ENCODE assay signal across 10 cellular contexts in genomic region chr12:1488908-1489381, GRCh38.
A peak's percentile ranks its signal among the peaks of the same experiment; 100 is the strongest.
DNase-seq lines count a peak whose midpoint lies in the region; ATAC-seq and TF ChIP-seq lines count a peak whose summit lies in the region.
"Had no signal": no experiment of that assay in that cellular context is flagged by ENCODE, and none has a peak within 500 bp of the region (broad histone marks: within the 10 kb centered on the region; RNA-seq: fewer than 3 reads in every experiment).

No MANE protein-coding gene starts in this region.

- H2BK120ac ChIP-seq in IMR-90 (ENCODE audit: low read depth, low read length) (peak overlapping the region; percentile 68; the same call in 1 of the 2 replicates), mesendoderm (ENCODE audit: low read depth, low read length) (no peak overlapping the region)

- H3K79me2 ChIP-seq in mesendoderm (ENCODE audit: control insufficient read depth, insufficient read depth, low read length), result no peaks in the 10 kb centered on the region

- peak overlapping the region; percentile 38 to 74 (median 58) for H3K4me2 ChIP-seq in BLaER1 treated with 17β-estradiol and CSF1 and Interleukin-3, amounts not matched to agents 10 nM and 100 nM
- H3K4me2 ChIP-seq in IMR-90 (ENCODE audit: low read depth, low read length) (no peak overlapping the region), mesendoderm (ENCODE audit: low read length) (no peak overlapping the region)

- peak overlapping the region; percentile 44 for H2BK5ac ChIP-seq in IMR-90 (ENCODE audit: low read depth, low read length, poor library complexity, severe bottlenecking)
- no peak overlapping the region for H2BK5ac ChIP-seq in mesendoderm (ENCODE audit: low read length)

- peak overlapping the region; percentile 73 for H2AK9ac ChIP-seq in IMR-90 (replicated peaks; ENCODE audit: low read depth, low read length, poor library complexity)

- dilution Hi-C loops in IMR-90 (cut with HindIII; ENCODE audit: low sequenced_read_pairs, unreplicated experiment), result no loop called here

- H2BK15ac ChIP-seq in IMR-90 (ENCODE audit: low read depth, low read length) (peak overlapping the region; percentile 36; the same call in 2 of the 3 replicates), mesendoderm (replicated peaks; ENCODE audit: low read depth) (no peak overlapping the region)

- peak overlapping the region; percentile 3; the same call in 1 of the 2 replicates for H3K23ac ChIP-seq in IMR-90 (ENCODE audit: low read depth, low read length)
- no peak overlapping the region for H3K23ac ChIP-seq in mesendoderm (ENCODE audit: low read length)

- peak overlapping the region; percentile 69 for H2BK20ac ChIP-seq in IMR-90 (ENCODE audit: low read depth, low read length)

- no TSS peak for BruUV-seq in IMR-90 (replicated peaks; lab: Mats Ljungman, UMichigan)

- H4K8ac ChIP-seq in IMR-90 (ENCODE audit: low read depth in 2 of 2, low read length in 2 of 2), result peak overlapping the region; percentile 70 to 77
- no peak overlapping the region for H4K8ac ChIP-seq in mesendoderm (ENCODE audit: low read depth, low read length)

- TF ChIP-seq POLR2A in IMR-90 (IDR thresholded peaks at IDR 0.05; ENCODE audit: low read depth, low read length), result no peak

- H3K4me1 ChIP-seq in BLaER1 treated with 17β-estradiol and CSF1 and Interleukin-3, amounts not matched to agents 10 nM and 100 nM, result peaks cover 11 to 22% (median 15%) of the 10 kb centered on the region in 10 experiments
- H3K4me1 ChIP-seq in IMR-90 (ENCODE audit: control insufficient read depth, insufficient read depth, low read length), result peaks cover 6% of the 10 kb centered on the region
- H3K4me1 ChIP-seq in mesendoderm (ENCODE audit: control insufficient read depth, low read depth, low read length), result peaks cover 5% of the 10 kb centered on the region

- POLR2A ChIA-PET in IMR-90 (lab: Charles Lee; ENCODE audit: unreplicated experiment), result no interaction called here
- POLR2A ChIA-PET in activated naive CD8-positive, alpha-beta T cell treated with anti-CD3 and anti-CD28 coated beads, Interleukin-2, amount 10 ng/mL, durations not matched to agents 7 days and 5 days (lab: Charles Lee), result no interaction called here

- peak; percentile 70 for ATAC-seq in IMR-90 (ENCODE audit: low read depth)
- peak; percentile 45 for ATAC-seq in activated naive CD8-positive, alpha-beta T cell treated with anti-CD3 and anti-CD28 coated beads, Interleukin-2, amount 10 ng/mL, durations not matched to agents 7 days and 5 days (ENCODE audit: low read depth)
- ATAC-seq in GM18907 (IDR thresholded peaks at IDR 0.05; ENCODE audit: unreplicated experiment), result no peak
- no peak for ATAC-seq in left lobe of liver

- H3K27ac ChIP-seq in BLaER1 treated with 17β-estradiol and CSF1 and Interleukin-3, amounts not matched to agents 10 nM and 100 nM, result peak overlapping the region in 8 of 11 experiments; percentile 9 to 45 (median 36); a peak in 10 of 22 replicates
- H3K27ac ChIP-seq in IMR-90 (ENCODE audit: insufficient read depth, low read length) (no peak overlapping the region), mesendoderm (ENCODE audit: low read depth, low read length) (no peak overlapping the region)
- H3K27ac ChIP-seq: dorsolateral prefrontal cortex had no signal

- H2AK5ac ChIP-seq in IMR-90 (ENCODE audit: low read depth, low read length) (peak overlapping the region; percentile 83), mesendoderm (ENCODE audit: low read length) (no peak overlapping the region)

- H2AFZ ChIP-seq in IMR-90 (replicated peaks; ENCODE audit: low read length, poor library complexity), result peak overlapping the region; percentile 71

- H3K9ac ChIP-seq in BLaER1 treated with 17β-estradiol and CSF1 and Interleukin-3, amounts not matched to agents 10 nM and 100 nM, result 0 out of 22 replicates have a peak overlapping the region, but pooled peaks of 1 of the 11 experiments have one; percentile 0
- H3K9ac ChIP-seq in IMR-90 (ENCODE audit: low read depth, low read length), result no peak overlapping the region
- H3K9ac ChIP-seq in mesendoderm (ENCODE audit: low read length), result no peak overlapping the region

- WGBS in IMR-90 (ENCODE audit: extremely low coverage in 2 of 2, insufficient read length in 1 of 2), 2 experiments, result 54% methylated on average over 7 of the region's 13 CpGs; no CpG with 5 or more reads in 1 of the 2 experiments
- WGBS in mesendoderm (ENCODE audit: extremely low coverage, insufficient coverage, low lambda C conversion rate), result no CpG with 5 or more reads among the region's 13 CpGs

- H3K79me1 ChIP-seq in IMR-90 (ENCODE audit: low read depth in 1 of 2, low read length in 2 of 2) (peaks cover 0 to 10% of the 10 kb centered on the region in 2 experiments; a peak in 3 of 4 replicates), mesendoderm (ENCODE audit: low read length) (no peaks in the 10 kb centered on the region)

- TF ChIP-seq RAD21 in IMR-90 (IDR thresholded peaks at IDR 0.05; ENCODE audit: low read length), result no peak

- H3K4me3 Mint-ChIP-seq in activated naive CD8-positive, alpha-beta T cell treated with anti-CD3 and anti-CD28 coated beads, Interleukin-2, amount 10 ng/mL, durations not matched to agents 7 days and 5 days, result peak overlapping the region; percentile 36

- no peak overlapping the region for H3K4me3 ChIP-seq in BLaER1 treated with 17β-estradiol and CSF1 and Interleukin-3, amounts not matched to agents 10 nM and 100 nM
- H3K4me3 ChIP-seq in IMR-90 (ENCODE audit: insufficient read depth, low read depth, low read length), result no peak overlapping the region
- no peak overlapping the region for H3K4me3 ChIP-seq in mesendoderm (ENCODE audit: low read length)
- H3K4me3 ChIP-seq: dorsolateral prefrontal cortex had no signal

- peaks cover 18 to 47% (median 37%) of the 10 kb centered on the region in 11 experiments; a peak in 21 of 22 replicates for H3K36me3 ChIP-seq in BLaER1 treated with 17β-estradiol and CSF1 and Interleukin-3, amounts not matched to agents 10 nM and 100 nM
- H3K36me3 ChIP-seq in IMR-90 (ENCODE audit: control insufficient read depth, insufficient read depth, low read length) (peaks cover 23% of the 10 kb centered on the region), mesendoderm (ENCODE audit: control insufficient read depth, insufficient read depth, low read length) (no peaks in the 10 kb centered on the region)

- H3K27ac Mint-ChIP-seq in activated naive CD8-positive, alpha-beta T cell treated with anti-CD3 and anti-CD28 coated beads, Interleukin-2, amount 10 ng/mL, durations not matched to agents 7 days and 5 days, result peak overlapping the region; percentile 15

- TF ChIP-seq CTCF in IMR-90 (conservative IDR thresholded peaks at IDR 0.05; ENCODE audit: low read depth, low read length), result no peak

- peaks cover 9% of the 10 kb centered on the region for H3K9me1 ChIP-seq in IMR-90 (ENCODE audit: insufficient read depth, low read length)

- no peak overlapping the region for H3K56ac ChIP-seq in IMR-90 (ENCODE audit: extremely low read depth, insufficient read depth, low read length)
- peak overlapping the region; percentile 8 for H3K56ac ChIP-seq in mesendoderm (ENCODE audit: low read length)

- H3K14ac ChIP-seq in IMR-90 (replicated peaks; ENCODE audit: low read depth, low read length), result peak overlapping the region; percentile 70

- no peaks in the 10 kb centered on the region for H3K9me3 Mint-ChIP-seq in activated naive CD8-positive, alpha-beta T cell treated with anti-CD3 and anti-CD28 coated beads, Interleukin-2, amount 10 ng/mL, durations not matched to agents 7 days and 5 days

- H4K20me1 ChIP-seq in BLaER1 treated with 17β-estradiol and CSF1 and Interleukin-3, amounts not matched to agents 10 nM and 100 nM, result 0 out of 22 replicates have a peak, but pooled peaks cover 0 to 4% (median 0%) of the 10 kb centered on the region in 11 experiments
- no peaks in the 10 kb centered on the region for H4K20me1 ChIP-seq in IMR-90 (ENCODE audit: insufficient read depth, low read length)

- peak overlapping the region; percentile 27; the same call in 1 of the 2 replicates for H3K18ac ChIP-seq in IMR-90 (ENCODE audit: low read depth, low read length)
- no peak overlapping the region for H3K18ac ChIP-seq in mesendoderm (ENCODE audit: low read length)

- H3K27me3 ChIP-seq in BLaER1 treated with 17β-estradiol and CSF1 and Interleukin-3, amounts not matched to agents 10 nM and 100 nM, result no peaks in the 10 kb centered on the region
- no peaks in the 10 kb centered on the region for H3K27me3 ChIP-seq in IMR-90 (ENCODE audit: control insufficient read depth, insufficient read depth, low read length)
- no peaks in the 10 kb centered on the region for H3K27me3 ChIP-seq in mesendoderm (ENCODE audit: insufficient read depth, low read length, poor library complexity)
- H3K27me3 ChIP-seq: dorsolateral prefrontal cortex had no signal

- peak; percentile 40 for DNase-seq in IMR-90
- DNase-seq in activated naive CD8-positive, alpha-beta T cell treated with anti-CD3 and anti-CD28 coated beads, Interleukin-2, amount 10 ng/mL, durations not matched to agents 7 days and 5 days, result no peak
- DNase-seq in mesendoderm, result peak; percentile 84
- no peak for DNase-seq in ecto neural progenitor cell (ENCODE audit: low spot score)
- DNase-seq in GM19240 (ENCODE audit: insufficient read length, low spot score), result no peak
- DNase-seq in left lobe of liver (ENCODE audit: low spot score), result no peak
- DNase-seq: dorsolateral prefrontal cortex, NCI-H510A had no signal

- intact Hi-C loops in IMR-90 (cut with micrococcal nuclease), result no loop called here

- CTCF ChIA-PET in IMR-90 (lab: Yijun Ruan, JAX), result no interaction called here

- in situ Hi-C loops in IMR-90 (cut with MboI; ENCODE audit: low sequenced_read_pairs), result no loop called here

- H3K4me1 Mint-ChIP-seq in activated naive CD8-positive, alpha-beta T cell treated with anti-CD3 and anti-CD28 coated beads, Interleukin-2, amount 10 ng/mL, durations not matched to agents 7 days and 5 days, result peaks cover 11% of the 10 kb centered on the region

- H4K5ac ChIP-seq in IMR-90 (ENCODE audit: low read depth, low read length) (peak overlapping the region; percentile 35; the same call in 1 of the 2 replicates), mesendoderm (ENCODE audit: low read length) (no peak overlapping the region)

- peak overlapping the region; percentile 38 for H4K91ac ChIP-seq in IMR-90 (ENCODE audit: insufficient read depth, low read depth, low read length)

- peaks cover 2% of the 10 kb centered on the region for H3K27me3 Mint-ChIP-seq in activated naive CD8-positive, alpha-beta T cell treated with anti-CD3 and anti-CD28 coated beads, Interleukin-2, amount 10 ng/mL, durations not matched to agents 7 days and 5 days

- peak overlapping the region; percentile 81 for H3K4ac ChIP-seq in IMR-90 (ENCODE audit: low read depth, low read length)
- no peak overlapping the region for H3K4ac ChIP-seq in mesendoderm (ENCODE audit: low read depth, low read length)

- peaks cover 7% of the 10 kb centered on the region for H3K36me3 Mint-ChIP-seq in activated naive CD8-positive, alpha-beta T cell treated with anti-CD3 and anti-CD28 coated beads, Interleukin-2, amount 10 ng/mL, durations not matched to agents 7 days and 5 days

- H3K9me3 ChIP-seq in BLaER1 treated with 17β-estradiol and CSF1 and Interleukin-3, amounts not matched to agents 10 nM and 100 nM (replicated peaks in 1 of 11), result no peaks in the 10 kb centered on the region
- no peaks in the 10 kb centered on the region for H3K9me3 ChIP-seq in IMR-90 (ENCODE audit: control insufficient read depth, insufficient read depth, low read length)

TF ChIP-seq in IMR-90, 13 proteins besides CTCF, POLR2A, EP300 and RAD21:
- TF ChIP-seq RCOR1 (IDR thresholded peaks at IDR 0.05; ENCODE audit: insufficient replicate concordance, low read length) (no peak), BHLHE40 (IDR thresholded peaks at IDR 0.05; ENCODE audit: low read depth, low read length) (peak; percentile 68)

Comparison
In these comparisons a context has a peak if more than half of its experiments do, and no peak if none do; other contexts are left out.
1. H3K27ac ChIP-seq: peak in BLaER1 treated with 17β-estradiol and CSF1 and Interleukin-3, amounts not matched to agents 10 nM and 100 nM (8 of 11); none in IMR-90 (single experiment) and mesendoderm (single experiment).
2. H3K4me2 ChIP-seq: peak in BLaER1 treated with 17β-estradiol and CSF1 and Interleukin-3, amounts not matched to agents 10 nM and 100 nM (11 of 11); none in IMR-90 (single experiment) and mesendoderm (single experiment).
3. ATAC-seq: peak in IMR-90 (single experiment) and activated naive CD8-positive, alpha-beta T cell treated with anti-CD3 and anti-CD28 coated beads, Interleukin-2, amount 10 ng/mL, durations not matched to agents 7 days and 5 days (single experiment); none in GM18907 (single experiment) and left lobe of liver (single experiment).
4. DNase-seq: peak in IMR-90 (single experiment) and mesendoderm (single experiment); none in activated naive CD8-positive, alpha-beta T cell treated with anti-CD3 and anti-CD28 coated beads, Interleukin-2, amount 10 ng/mL, durations not matched to agents 7 days and 5 days (single experiment), ecto neural progenitor cell (single experiment), GM19240 (single experiment) and left lobe of liver (single experiment).